In genomic region chrX:70434352-70434866, GRCh38 we compare ENCODE assay signal across 8 cellular contexts. TPM values are rescaled to one million over a fixed set of nuclear protein-coding genes. Genes with fewer than 3 reads are reported as not detected.
DNase-seq lines count a peak whose midpoint lies in the region; ATAC-seq and TF ChIP-seq lines count a peak whose summit lies in the region.

No MANE protein-coding gene starts in this region.

- in situ Hi-C loops in G401 (cut with HindIII; ENCODE audit: low sequenced_read_pairs), result no loop called here

- peak overlapping the region; percentile 78 for H3K4me2 ChIP-seq in SK-N-SH

- H3F3A ChIP-seq in SK-N-SH (replicated peaks; ENCODE audit: insufficient read depth), result no peaks in the 10 kb centered on the region

- H3K9me3 ChIP-seq in SK-N-SH (no peaks in the 10 kb centered on the region), ovary (no peaks in the 10 kb centered on the region), upper lobe of right lung (no peaks in the 10 kb centered on the region)

- H4K20me1 ChIP-seq in SK-N-SH (ENCODE audit: insufficient read depth), result no peaks in the 10 kb centered on the region

- no peak for TF ChIP-seq CTCF in NB4 (IDR thresholded peaks at IDR 0.05; ENCODE audit: low read depth, low read length)
- TF ChIP-seq CTCF in SK-N-SH (IDR thresholded peaks at IDR 0.05), result no peak
- no peak for TF ChIP-seq CTCF in ovary (IDR thresholded peaks at IDR 0.05)
- TF ChIP-seq CTCF in upper lobe of right lung (IDR thresholded peaks at IDR 0.05), result no peak

- H3K36me3 ChIP-seq in SK-N-SH (replicated peaks in 1 of 2; ENCODE audit: control insufficient read depth in 1 of 2, insufficient read depth in 2 of 2, low read length in 1 of 2) (no peaks in the 10 kb centered on the region), ovary (no peaks in the 10 kb centered on the region), upper lobe of right lung (no peaks in the 10 kb centered on the region)

- DNase-seq in G401 (ENCODE audit: low spot score) (peak; percentile 90), HEK293T (ENCODE audit: extremely low spot score) (peak; percentile 87), NB4 (ENCODE audit: low read depth) (peak; percentile 87), SK-N-SH (peak; percentile 93), Right ventricle myocardium superior (peak; percentile 89), ovary (peak; percentile 86 to 90 (median 89)), upper lobe of right lung (peak; percentile 91)
- peak; percentile 24 for DNase-seq in activated naive CD8-positive, alpha-beta T cell treated with anti-CD3 and anti-CD28 coated beads, Interleukin-2, amount 50 U/mL, for 16 hours (ENCODE audit: low read depth, low spot score)

- no peaks in the 10 kb centered on the region for H3K9me2 ChIP-seq in SK-N-SH

- peak overlapping the region; percentile 76 for H3K4me3 ChIP-seq in NB4 (ENCODE audit: low read depth, low read length)
- peak overlapping the region; percentile 64 to 81 for H3K4me3 ChIP-seq in SK-N-SH (ENCODE audit: low read depth in 2 of 2, low read length in 1 of 2)
- H3K4me3 ChIP-seq in ovary, result peak overlapping the region; percentile 52
- peak overlapping the region; percentile 66 for H3K4me3 ChIP-seq in upper lobe of right lung

- ATAC-seq in Right ventricle myocardium superior (ENCODE audit: poor library complexity), result peak; percentile 97
- ATAC-seq in upper lobe of right lung, result peak; percentile 95

- CTCF ChIA-PET in HEK293T (lab: Yijun Ruan, JAX), result interaction anchor here (0.6 to 1.7 kb wide), 7 partner anchors 9 to 301 kb away, joined by 3 to 9 read pairs (median 4); partner anchors contain the start of genes GDPD2 and IGBP1
- CTCF ChIA-PET in SK-N-SH (lab: Yijun Ruan, JAX), result interaction anchor here (1.5 to 3.9 kb wide), 5 partner anchors 11 to 96 kb away, joined by 3 to 23 read pairs (median 7); partner anchors contain the start of genes DLG3 and GDPD2

- peak overlapping the region; percentile 94 for H2AFZ ChIP-seq in SK-N-SH (ENCODE audit: low read depth)

- no peaks in the 10 kb centered on the region for H3K79me2 ChIP-seq in SK-N-SH (ENCODE audit: insufficient read depth)

- peak overlapping the region; percentile 78 for H3K9ac ChIP-seq in SK-N-SH

- TF ChIP-seq EP300 in SK-N-SH (IDR thresholded peaks at IDR 0.05; ENCODE audit: borderline replicate concordance in 1 of 2, low read depth in 1 of 2, low read length in 1 of 2) (no peak), ovary (IDR thresholded peaks at IDR 0.05) (no peak)

- H3K27me3 ChIP-seq in SK-N-SH (ENCODE audit: insufficient read depth), result no peaks in the 10 kb centered on the region
- H3K27me3 ChIP-seq in ovary, result no peaks in the 10 kb centered on the region
- no peaks in the 10 kb centered on the region for H3K27me3 ChIP-seq in upper lobe of right lung

- POLR2A ChIA-PET in HEK293T (lab: Yijun Ruan, JAX), result interaction anchor here (0.7 to 1.5 kb wide), 7 partner anchors 8 to 195 kb away, joined by 3 to 17 read pairs (median 3); partner anchors contain the start of genes GDPD2, KIF4A and PDZD11
- POLR2A ChIA-PET in SK-N-SH (lab: Yijun Ruan, JAX), result no interaction called here

- 32% methylated on average over 29 of the region's 45 CpGs for WGBS in SK-N-SH (ENCODE audit: low lambda C conversion rate)
- WGBS in ovary, 3 donors, result 37 to 42% (median 37%) methylated on average over 43 to 45 of the region's 45 CpGs

- TF ChIP-seq POLR2A in NB4 (IDR thresholded peaks at IDR 0.05; ENCODE audit: extremely low read depth, insufficient read length), result no peak
- no peak for TF ChIP-seq POLR2A in ovary (IDR thresholded peaks at IDR 0.05)

- intact Hi-C loops in Right ventricle myocardium superior (cut with DNase I) (no loop called here), ovary (cut with DNase I) (loop anchor here in 1 of 4 donors (10.0 kb wide), 1 partner anchor 300 kb away; the partner anchor contains the start of gene IGBP1), upper lobe of right lung (cut with DNase I) (no loop called here)

- H3K4me1 ChIP-seq in SK-N-SH (ENCODE audit: control insufficient read depth in 1 of 2, insufficient read depth in 2 of 2, low read depth in 1 of 2, low read length in 1 of 2) (peaks cover 0 to 8% of the 10 kb centered on the region in 2 experiments; a peak in 1 of 4 replicates), ovary (ENCODE audit: insufficient read depth) (peaks cover 5% of the 10 kb centered on the region), upper lobe of right lung (no peaks in the 10 kb centered on the region)

- peak overlapping the region; percentile 71 to 84 for H3K27ac ChIP-seq in SK-N-SH (ENCODE audit: low read depth in 2 of 2, low read length in 1 of 2)
- H3K27ac ChIP-seq in ovary, result peak overlapping the region; percentile 32 to 85
- H3K27ac ChIP-seq in upper lobe of right lung, result peak overlapping the region; percentile 70

- no peak for TF ChIP-seq RAD21 in SK-N-SH (IDR thresholded peaks at IDR 0.05; ENCODE audit: low read length)

TF ChIP-seq in HEK293T, 16 proteins besides CTCF, POLR2A, EP300 and RAD21:
- TF ChIP-seq SUZ12 (IDR thresholded peaks at IDR 0.05) (no peak), BHLHE40 (IDR thresholded peaks at IDR 0.05; ENCODE audit: borderline replicate concordance) (no peak), FOXA1 (IDR thresholded peaks at IDR 0.05) (no peak), CTBP1 (IDR thresholded peaks at IDR 0.05; ENCODE audit: borderline replicate concordance) (no peak), FOXK2 (IDR thresholded peaks at IDR 0.05) (no peak), L3MBTL2 (conservative IDR thresholded peaks at IDR 0.05) (no peak), TARDBP (IDR thresholded peaks at IDR 0.05) (no peak), ARNT (IDR thresholded peaks at IDR 0.05) (no peak), ELF4 (IDR thresholded peaks at IDR 0.05) (no peak), SP1 (IDR thresholded peaks at IDR 0.05) (no peak), ZNF384 (IDR thresholded peaks at IDR 0.05) (no peak), FOXM1 (IDR thresholded peaks at IDR 0.05; ENCODE audit: borderline replicate concordance) (no peak), LEF1 (IDR thresholded peaks at IDR 0.05; ENCODE audit: borderline replicate concordance) (no peak), HDGF (IDR thresholded peaks at IDR 0.05; ENCODE audit: borderline replicate concordance) (no peak)
- TF ChIP-seq, protein P1, sequence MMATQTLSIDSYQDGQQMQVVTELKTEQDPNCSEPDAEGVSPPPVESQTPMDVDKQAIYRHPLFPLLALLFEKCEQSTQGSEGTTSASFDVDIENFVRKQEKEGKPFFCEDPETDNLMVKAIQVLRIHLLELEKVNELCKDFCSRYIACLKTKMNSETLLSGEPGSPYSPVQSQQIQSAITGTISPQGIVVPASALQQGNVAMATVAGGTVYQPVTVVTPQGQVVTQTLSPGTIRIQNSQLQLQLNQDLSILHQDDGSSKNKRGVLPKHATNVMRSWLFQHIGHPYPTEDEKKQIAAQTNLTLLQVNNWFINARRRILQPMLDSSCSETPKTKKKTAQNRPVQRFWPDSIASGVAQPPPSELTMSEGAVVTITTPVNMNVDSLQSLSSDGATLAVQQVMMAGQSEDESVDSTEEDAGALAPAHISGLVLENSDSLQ (IDR thresholded peaks at IDR 0.05), result no peak

TF ChIP-seq in SK-N-SH, 30 proteins besides CTCF, POLR2A, EP300 and RAD21 (continues in another document):
- TF ChIP-seq POLR2AphosphoS5 (IDR thresholded peaks at IDR 0.05; ENCODE audit: low read depth, low read length), result no peak
- no peak for TF ChIP-seq RCOR1 (IDR thresholded peaks at IDR 0.05; ENCODE audit: low read length)
- TF ChIP-seq TEAD4 (IDR thresholded peaks at IDR 0.05; ENCODE audit: borderline replicate concordance, insufficient read depth), result no peak
- no peak for TF ChIP-seq SMC3 (IDR thresholded peaks at IDR 0.05; ENCODE audit: low read depth, low read length)
- no peak for TF ChIP-seq RXRA (IDR thresholded peaks at IDR 0.05; ENCODE audit: borderline replicate concordance, low read depth)
- TF ChIP-seq CHD2 (IDR thresholded peaks at IDR 0.05; ENCODE audit: low read length, partially characterized antibody), result peak; percentile 23
- no peak for TF ChIP-seq JUND (IDR thresholded peaks at IDR 0.05)
- TF ChIP-seq MXI1 (IDR thresholded peaks at IDR 0.05; ENCODE audit: low read depth, low read length), result peak; percentile 51; the same call in 1 of the 2 replicates
- TF ChIP-seq PBX3 (IDR thresholded peaks at IDR 0.05), result no peak
- no peak for TF ChIP-seq SIN3A (IDR thresholded peaks at IDR 0.05; ENCODE audit: borderline replicate concordance, low read depth, low read length)
- no peak for TF ChIP-seq TAF1 (IDR thresholded peaks at IDR 0.05; ENCODE audit: borderline replicate concordance, low read depth, low read length)
- peak; percentile 75 for TF ChIP-seq GABPA (IDR thresholded peaks at IDR 0.05; ENCODE audit: low read depth)
- TF ChIP-seq GATA2 (CRISPR knock-in tag; IDR thresholded peaks at IDR 0.05), result no peak
- TF ChIP-seq FOXJ3 (CRISPR knock-in tag; IDR thresholded peaks at IDR 0.05), result no peak
- TF ChIP-seq RFX5 (IDR thresholded peaks at IDR 0.05; ENCODE audit: low read length), result no peak

RNA-seq across cellular contexts. Expression of gene DLG3, which starts 10.2 kb away (rescaled TPM):
- 24.0 and 28.0 TPM in 2 replicates for total RNA-seq in G401 (2014; rRNA removed; shearing (Covaris generic))
- polyA plus RNA-seq in SK-N-SH (2012; rRNA removed) (11.7 TPM in 2 replicates), ovary (10 to 100 TPM; 12.6 to 40.5 TPM)
- 10.7 and 12.5 TPM in 2 replicates for polyA plus RNA-seq in SK-N-SH (2012; cell fraction: cytosol; rRNA removed)
- 10.4 and 14.1 TPM in 2 replicates for polyA plus RNA-seq in SK-N-SH (2012; cell fraction: nucleus; rRNA removed)
- total RNA-seq in Right ventricle myocardium superior (7.4 TPM), ovary (10 to 100 TPM; 17.2 to 35.7 (median 27.3) TPM), upper lobe of right lung (24.4 TPM)

RNA-seq across cellular contexts. Expression of gene GDPD2, which starts 11.3 kb away (rescaled TPM):
- 0.54 TPM in 1 of 2 replicates, not detected in the other for total RNA-seq in G401 (2014; rRNA removed; shearing (Covaris generic))
- polyA plus RNA-seq in SK-N-SH (2012; rRNA removed), result 0.06 and 0.08 TPM in 2 replicates
- polyA plus RNA-seq in SK-N-SH (2012; cell fraction: cytosol; rRNA removed), result 0.03 and 0.04 TPM in 2 replicates
- polyA plus RNA-seq in SK-N-SH (2012; cell fraction: nucleus; rRNA removed), result 0.51 and 0.83 TPM in 2 replicates
- not detected for total RNA-seq in Right ventricle myocardium superior
- total RNA-seq in ovary, result not detected
- polyA plus RNA-seq in ovary, result not detected
- total RNA-seq in upper lobe of right lung, result not detected

Comparison
In these comparisons a context has a peak if more than half of its experiments do, and no peak if none do; other contexts are left out.
1. Peak in every context shown above with its lines: DNase-seq, ATAC-seq, H3K4me3 ChIP-seq and H3K27ac ChIP-seq.
2. DNase-seq: peak in every context shown above with its lines; median percentile 93 in SK-N-SH; 91 in upper lobe of right lung; 90 in G401; 89 in Right ventricle myocardium superior; 89 in ovary; 87 in HEK293T; 87 in NB4; 24 in activated naive CD8-positive, alpha-beta T cell treated with anti-CD3 and anti-CD28 coated beads, Interleukin-2, amount 50 U/mL, for 16 hours.